14 cellular contexts compared by ENCODE assay signal in genomic region chr20:46695888-46696287, GRCh38. TPM values are rescaled to one million over a fixed set of nuclear protein-coding genes. Genes with fewer than 3 reads are reported as not detected.
DNase-seq lines count a peak whose midpoint lies in the region; ATAC-seq and TF ChIP-seq lines count a peak whose summit lies in the region.
"Had no signal": no experiment of that assay in that cellular context is flagged by ENCODE, and none has a peak within 500 bp of the region (broad histone marks: within the 10 kb centered on the region; RNA-seq: fewer than 3 reads in every experiment).

No MANE protein-coding gene starts in this region.

- no peaks in the 10 kb centered on the region for H3K36me3 ChIP-seq in BLaER1
- H3K36me3 ChIP-seq in SJCRH30, result no peaks in the 10 kb centered on the region
- no peaks in the 10 kb centered on the region for H3K36me3 ChIP-seq in hepatocyte (replicated peaks; ENCODE audit: insufficient read depth, low read depth)
- H3K36me3 ChIP-seq: Peyer's patch, suprapubic skin had no signal

- no peak for TF ChIP-seq CTCF in hepatocyte (IDR thresholded peaks at IDR 0.05; ENCODE audit: poor library complexity)

- H3K4me1 ChIP-seq in BLaER1, result peaks cover 46% of the 10 kb centered on the region
- H3K4me1 ChIP-seq in SJCRH30, result peaks cover 20% of the 10 kb centered on the region
- H3K4me1 ChIP-seq in hepatocyte (ENCODE audit: insufficient read depth), result peaks cover 5% of the 10 kb centered on the region
- H3K4me1 ChIP-seq: Peyer's patch, suprapubic skin had no signal

- no peak for ATAC-seq in GM21717 (IDR thresholded peaks at IDR 0.05; ENCODE audit: unreplicated experiment)

- peak overlapping the region; percentile 57 for H3K27ac ChIP-seq in BLaER1
- no peak overlapping the region for H3K27ac ChIP-seq in SJCRH30
- H3K27ac ChIP-seq in hepatocyte, result peak overlapping the region; percentile 39
- H3K27ac ChIP-seq: Peyer's patch, suprapubic skin had no signal

- no peak overlapping the region for H3K9ac ChIP-seq in BLaER1

- no peaks in the 10 kb centered on the region for H3K9me2 ChIP-seq in hepatocyte (replicated peaks; ENCODE audit: insufficient read depth)

- no peak overlapping the region for H2AFZ ChIP-seq in hepatocyte

- no peak overlapping the region for H3K4me3 ChIP-seq in BLaER1
- no peak overlapping the region for H3K4me3 ChIP-seq in SJCRH30
- no peak overlapping the region for H3K4me3 ChIP-seq in hepatocyte
- H3K4me3 ChIP-seq: Peyer's patch, suprapubic skin had no signal

- 45% methylated on average over 3 of the region's 3 CpGs for WGBS in hepatocyte (ENCODE audit: low lambda C conversion rate, missing lambda C conversion rate)

- H4K20me1 ChIP-seq in BLaER1, result no peaks in the 10 kb centered on the region
- no peaks in the 10 kb centered on the region for H4K20me1 ChIP-seq in hepatocyte (ENCODE audit: insufficient read depth, poor library complexity, severe bottlenecking)

- H3K79me2 ChIP-seq in hepatocyte, result no peaks in the 10 kb centered on the region

- no peaks in the 10 kb centered on the region for H3K27me3 ChIP-seq in BLaER1
- H3K27me3 ChIP-seq in SJCRH30, result no peaks in the 10 kb centered on the region
- H3K27me3 ChIP-seq in hepatocyte, result no peaks in the 10 kb centered on the region
- H3K27me3 ChIP-seq: suprapubic skin had no signal

- peak overlapping the region; percentile 82 for H3K4me2 ChIP-seq in BLaER1
- peak overlapping the region; percentile 23 for H3K4me2 ChIP-seq in hepatocyte

- DNase-seq in M059J (ENCODE audit: low read depth) (peak; percentile 91), SJCRH30 (peak; percentile 46 to 70), hepatocyte (ENCODE audit: low spot score) (peak; percentile 44), activated T-cell treated with anti-CD3 and anti-CD28 coated beads for 4 hours (no peak), middle frontal gyrus (ENCODE audit: extremely low spot score, low spot score) (no peak)
- DNase-seq in activated naive CD4-positive, alpha-beta T cell treated with Interleukin-2 at 50 U/mL for 16 hours, result no peak
- DNase-seq: activated gamma-delta T cell; effector CD4-positive, alpha-beta T cell; KG1; nephron progenitor cell; Peyer's patch had no signal

- peaks cover 19% of the 10 kb centered on the region for H3K9me3 ChIP-seq in BLaER1
- no peaks in the 10 kb centered on the region for H3K9me3 ChIP-seq in SJCRH30 (replicated peaks)
- no peaks in the 10 kb centered on the region for H3K9me3 ChIP-seq in hepatocyte (ENCODE audit: low read depth)
- H3K9me3 ChIP-seq: Peyer's patch, suprapubic skin had no signal

RNA-seq across cellular contexts. Expression of gene TP53RK, which starts 6.6 kb away (rescaled TPM):
- 24.7 and 28.0 TPM in 2 replicates for total RNA-seq in M059J (2014; rRNA removed; shearing (Covaris generic))
- total RNA-seq in SJCRH30 (2014; rRNA removed; shearing (Covaris generic)), result 41.5 and 45.4 TPM in 2 replicates
- total RNA-seq in hepatocyte, result 19.6 and 22.7 TPM in 2 replicates
- 19.8 and 21.4 TPM in 2 replicates for polyA plus RNA-seq in hepatocyte

RNA-seq across cellular contexts. Expression of gene SLC2A10, which starts 13.6 kb away (rescaled TPM):
- 27.6 and 28.5 TPM in 2 replicates for total RNA-seq in M059J (2014; rRNA removed; shearing (Covaris generic))
- total RNA-seq in SJCRH30 (2014; rRNA removed; shearing (Covaris generic)), result 4.6 and 5.1 TPM in 2 replicates
- total RNA-seq in hepatocyte, result 23.7 and 37.2 TPM in 2 replicates
- 23.4 and 28.2 TPM in 2 replicates for polyA plus RNA-seq in hepatocyte

RNA-seq across cellular contexts. Expression of gene SLC13A3, which starts 44.6 kb away (rescaled TPM):
- not detected in 2 replicates for total RNA-seq in M059J (2014; rRNA removed; shearing (Covaris generic))
- not detected in 2 replicates for total RNA-seq in SJCRH30 (2014; rRNA removed; shearing (Covaris generic))
- 1.8 and 2.4 TPM in 2 replicates for total RNA-seq in hepatocyte
- 6.7 and 9.4 TPM in 2 replicates for polyA plus RNA-seq in hepatocyte

Comparison
In these comparisons a context has a peak if more than half of its experiments do, and no peak if none do; other contexts are left out.
1. DNase-seq: peak in M059J (single experiment), SJCRH30 (2 of 2) and hepatocyte (single experiment); none in activated naive CD4-positive, alpha-beta T cell treated with Interleukin-2 at 50 U/mL for 16 hours (single experiment), activated T-cell treated with anti-CD3 and anti-CD28 coated beads for 4 hours (single experiment) and middle frontal gyrus (single experiment).